Comparison of ENCODE assay signal across 8 cellular contexts in the genomic region with DNA sequence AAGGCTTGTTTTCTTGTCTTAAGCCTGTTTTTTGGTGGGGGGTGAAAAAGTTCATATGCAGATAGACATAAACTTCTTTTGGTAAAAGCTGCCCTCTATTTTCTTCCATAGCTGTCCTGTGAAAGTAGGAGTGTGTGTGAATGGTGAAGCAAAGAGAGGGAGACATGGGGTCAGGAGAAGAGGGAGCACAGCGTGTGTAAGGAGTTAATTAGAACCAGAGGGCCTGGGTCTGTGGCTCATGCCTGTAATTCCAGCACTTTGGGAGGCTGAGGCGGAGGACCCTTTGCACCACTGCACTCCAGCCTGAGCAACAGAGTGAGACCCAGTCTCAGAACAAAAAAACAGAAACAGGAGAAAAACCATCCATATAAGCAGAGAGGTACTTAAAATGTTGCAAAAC. TPM values are rescaled to one million over a fixed set of nuclear protein-coding genes. Genes with fewer than 3 reads are reported as not detected.
DNase-seq lines count a peak whose midpoint lies in the region; ATAC-seq and TF ChIP-seq lines count a peak whose summit lies in the region.

No MANE protein-coding gene starts in this region.

- peak overlapping the region; percentile 92 for H3K4me3 Mint-ChIP-seq in CD4-positive, alpha-beta T cell

- peak overlapping the region; percentile 95 for H3K27ac ChIP-seq in CD4-positive, alpha-beta T cell (ENCODE audit: low read depth, low read length)
- peak overlapping the region; percentile 97 for H3K27ac ChIP-seq in effector memory CD4-positive, alpha-beta T cell (ENCODE audit: insufficient read depth, low read length, poor library complexity, severe bottlenecking)

- peaks cover 48% of the 10 kb centered on the region for H3K36me3 Mint-ChIP-seq in CD4-positive, alpha-beta T cell (ENCODE audit: low read depth)

- H3K27me3 ChIP-seq in CD4-positive, alpha-beta T cell (ENCODE audit: control insufficient read depth, insufficient read depth, low read length), result no peaks in the 10 kb centered on the region
- H3K27me3 ChIP-seq in NT2/D1 (ENCODE audit: insufficient read depth, insufficient read length) (no peaks in the 10 kb centered on the region), neuron (ENCODE audit: insufficient read depth, low read length) (no peaks in the 10 kb centered on the region)
- no peaks in the 10 kb centered on the region for H3K27me3 ChIP-seq in effector memory CD4-positive, alpha-beta T cell (replicated peaks; ENCODE audit: control insufficient read depth, insufficient read depth, low read length, poor library complexity, severe bottlenecking)

- no peaks in the 10 kb centered on the region for H3K4me1 ChIP-seq in NT2/D1 (ENCODE audit: insufficient read depth, insufficient read length)
- peaks cover 11% of the 10 kb centered on the region for H3K4me1 ChIP-seq in effector memory CD4-positive, alpha-beta T cell (ENCODE audit: control insufficient read depth, insufficient read depth, low read length, poor library complexity, severe bottlenecking)
- peaks cover 13% of the 10 kb centered on the region for H3K4me1 ChIP-seq in neuron (ENCODE audit: insufficient read depth, low read length)

- H3K36me3 ChIP-seq in NT2/D1 (ENCODE audit: insufficient read depth, insufficient read length, low read length) (peaks cover 3% of the 10 kb centered on the region), neuron (ENCODE audit: insufficient read depth, low read length) (no peaks in the 10 kb centered on the region)
- no peaks in the 10 kb centered on the region for H3K36me3 ChIP-seq in effector memory CD4-positive, alpha-beta T cell (ENCODE audit: control insufficient read depth, insufficient read depth, low read length)

- H3K9me3 ChIP-seq in CD4-positive, alpha-beta T cell (ENCODE audit: control insufficient read depth, low read length), result no peaks in the 10 kb centered on the region
- H3K9me3 ChIP-seq in NT2/D1 (ENCODE audit: insufficient read depth, low read length), result peaks cover 46% of the 10 kb centered on the region
- no peaks in the 10 kb centered on the region for H3K9me3 ChIP-seq in effector memory CD4-positive, alpha-beta T cell (ENCODE audit: control insufficient read depth, low read length)
- peaks cover 10% of the 10 kb centered on the region for H3K9me3 ChIP-seq in neuron (ENCODE audit: low read length)

- ATAC-seq in CD4-positive, alpha-beta T cell (ENCODE audit: poor library complexity), result no peak
- no peak for ATAC-seq in left lobe of liver

- POLR2A ChIA-PET in CD4-positive, alpha-beta T cell (lab: Charles Lee), result interaction anchor here (0.8 to 7.5 kb wide), 20 partner anchors 9 to 1370 kb away, joined by 3 to 778 read pairs (median 5); partner anchors contain the start of genes C3orf33, CCNL1, GMPS and SSR3

- intact Hi-C loops in CD4-positive, alpha-beta T cell (cut with DNase I, micrococcal nuclease), result loop anchor here in 1 of 2 experiments (2.0 to 10.0 kb wide), 4 partner anchors 27 to 1469 kb away; partner anchors contain the start of genes GFM1 and GMPS

- peaks cover 38% of the 10 kb centered on the region for H3K4me1 Mint-ChIP-seq in CD4-positive, alpha-beta T cell (ENCODE audit: low read depth)

- CTCF ChIA-PET in CD4-positive, alpha-beta T cell (lab: Charles Lee), result interaction anchor here (1.5 to 4.3 kb wide), 2 partner anchors 16 to 621 kb away, joined by 5 to 22 read pairs; partner anchors contain the start of genes CCNL1 and SSR3

- H3K4me3 ChIP-seq in NT2/D1 (ENCODE audit: insufficient read length, low read depth), result peak overlapping the region; percentile 62
- H3K4me3 ChIP-seq in effector memory CD4-positive, alpha-beta T cell (ENCODE audit: insufficient read depth, low read depth, low read length, poor library complexity, severe bottlenecking), result peak overlapping the region; percentile 77
- peak overlapping the region; percentile 87 for H3K4me3 ChIP-seq in neuron (ENCODE audit: low read length)

- no peaks in the 10 kb centered on the region for H3K27me3 Mint-ChIP-seq in CD4-positive, alpha-beta T cell

- H3K9me3 Mint-ChIP-seq in CD4-positive, alpha-beta T cell, result no peaks in the 10 kb centered on the region

- no peak overlapping the region for H2AFZ ChIP-seq in neuron (ENCODE audit: low read depth, low read length)

- no peak for TF ChIP-seq CTCF in CD4-positive, alpha-beta T cell (IDR thresholded peaks at IDR 0.05)

- H3K27ac Mint-ChIP-seq in CD4-positive, alpha-beta T cell, result peak overlapping the region; percentile 98

- no peak for DNase-seq in CD4-positive, alpha-beta T cell
- DNase-seq in NT2/D1 (ENCODE audit: low read depth, low spot score), result no peak
- DNase-seq in effector memory CD4-positive, alpha-beta T cell, result no peak
- no peak for DNase-seq in left lobe of liver (ENCODE audit: low spot score)
- no peak for DNase-seq in NCI-H748 (lab: John Stamatoyannopoulos, UW; ENCODE audit: unreplicated experiment)
- no peak for DNase-seq in kidney glomerular epithelial cell (lab: John Stamatoyannopoulos, UW)
- no peak for DNase-seq in cerebellar cortex (ENCODE audit: low spot score)

- H3K9ac ChIP-seq in NT2/D1 (ENCODE audit: insufficient read length, low read depth), result peak overlapping the region; percentile 78

RNA-seq across cellular contexts. Expression of gene CCNL1, which starts 16.2 kb away (rescaled TPM):
- 1,000 to 10,000 TPM; 1,350 to 1,388 TPM for total RNA-seq in CD4-positive, alpha-beta T cell
- total RNA-seq in left lobe of liver, result 39.8 TPM

Comparison
In these comparisons a context has a peak if more than half of its experiments do, and no peak if none do; other contexts are left out.
1. RNA of gene CCNL1, which starts 16.2 kb away (total RNA-seq): 1,350 to 1,388 TPM in CD4-positive, alpha-beta T cell; 39.8 TPM in left lobe of liver (single experiment); every median in the first group is over 10 times any median in the second.
2. Peak in every context shown above with its lines, with median percentiles within 50 percentile points of each other: H3K4me3 ChIP-seq.